8 cellular contexts compared by ENCODE assay signal in the genomic region with DNA sequence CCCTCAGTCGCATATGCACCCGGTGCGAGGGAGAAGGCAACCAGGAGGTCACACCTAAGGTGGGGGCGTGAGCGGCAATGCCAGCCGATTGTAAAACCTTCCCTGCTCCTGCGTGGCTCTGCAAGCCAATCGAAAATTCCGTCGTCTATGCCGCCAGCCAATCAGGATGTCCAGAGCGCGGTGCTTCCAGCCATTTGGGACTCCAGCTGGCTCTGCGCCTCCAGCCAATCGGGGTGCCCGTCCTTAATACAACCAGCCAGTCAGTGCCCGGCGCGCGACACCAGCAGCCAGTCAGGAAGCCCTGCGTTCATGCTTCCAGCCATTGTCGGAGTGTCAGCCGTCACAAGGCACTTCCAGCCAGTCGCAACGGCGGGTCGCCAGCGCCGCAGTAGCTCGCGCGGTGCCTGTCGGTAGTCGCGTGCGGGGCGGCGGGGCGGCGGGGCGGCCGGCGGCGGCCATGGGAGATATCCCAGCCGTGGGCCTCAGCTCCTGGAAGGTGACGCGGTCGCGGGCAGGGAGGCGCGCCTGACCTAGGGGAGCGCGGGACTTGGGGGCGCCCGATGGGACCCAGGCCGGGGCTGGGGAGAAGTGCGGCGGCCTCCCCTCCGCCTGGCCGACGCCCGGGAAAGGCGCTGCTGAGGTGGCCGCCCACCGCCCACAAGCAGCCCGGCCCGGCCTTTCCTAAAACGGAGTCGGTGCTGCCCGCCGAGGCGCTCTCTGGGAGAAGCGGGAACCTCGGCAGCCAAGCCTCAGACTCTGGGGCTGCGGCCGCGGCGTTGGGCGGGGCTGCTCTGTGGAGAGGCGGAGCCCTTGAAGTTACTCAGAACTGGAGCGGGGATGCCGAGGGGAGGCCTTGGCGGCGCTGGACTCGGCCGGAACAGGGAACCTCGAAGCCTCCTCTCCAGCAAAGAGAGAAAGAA. TPM values are rescaled to one million over a fixed set of nuclear protein-coding genes. Genes with fewer than 3 reads are reported as not detected.
DNase-seq lines count a peak whose midpoint lies in the region; ATAC-seq, FAIRE-seq and TF ChIP-seq lines count a peak whose summit lies in the region.

TSS of gene AKR1E2 (plus strand) at position 340 of the 920 bp plus-strand sequence. CDS start at position 458, 118 bp downstream.

- FAIRE-seq in pancreas (lab: Jason Lieb, UNC) (no peak), H54 (lab: Jason Lieb, UNC) (no peak)

- H3K4me3 ChIP-seq in heart left ventricle (peak within 1 kb of the TSS; percentile 33 to 94 (median 71)), pancreas (peak within 1 kb of the TSS; percentile 41 to 74 (median 64)), testis (peak within 1 kb of the TSS; percentile 63 to 87)

- ATAC-seq in HG03457 (IDR thresholded peaks at IDR 0.05; ENCODE audit: unreplicated experiment) (peak; percentile 60), heart left ventricle (peak; percentile 82 to 96 (median 94)), pancreas (peak; percentile 93 to 96 (median 94))

- peak in 1 of 2 donors; percentile 48 for TF ChIP-seq POLR2A in heart left ventricle (IDR thresholded peaks at IDR 0.05)
- TF ChIP-seq POLR2A in testis (IDR thresholded peaks at IDR 0.05): no peak
- no peak for TF ChIP-seq POLR2A in H54 (IDR thresholded peaks at IDR 0.05; ENCODE audit: low read depth, low read length)

- intact Hi-C loops in heart left ventricle (cut with DNase I): loop anchor here in 1 of 10 donors (10.0 kb wide), 1 partner anchor 589 kb away; the partner anchor contains the start of gene NET1
- intact Hi-C loops in pancreas (cut with DNase I): no loop called here
- intact Hi-C loops in testis (cut with DNase I; ENCODE audit: low total_unique reads): no loop called here

- peak; percentile 89 for DNase-seq in ELF-1 (ENCODE audit: low read depth, low spot score)
- peak; percentile 53 to 97 (median 60) for DNase-seq in T-helper 2 cell
- peak in 51 of 56 donors; percentile 11 to 85 (median 65) for DNase-seq in amygdala (lab: John Stamatoyannopoulos, UW)
- DNase-seq in heart left ventricle: peak; percentile 90 to 96 (median 94)
- DNase-seq in pancreas: peak; percentile 80 to 91 (median 86)
- DNase-seq in testis: peak; percentile 96
- DNase-seq in H54 (ENCODE audit: insufficient read length, low spot score): no peak

- H3K36me3 ChIP-seq in heart left ventricle (peaks cover 0 to 5% (median 3%) of the 10 kb centered on the region in 9 donors), pancreas (no peaks in the 10 kb centered on the region), testis (ENCODE audit: low read depth, missing control alignments) (no peaks in the 10 kb centered on the region)

- H3K27me3 ChIP-seq in heart left ventricle (no peaks in the 10 kb centered on the region), pancreas (no peaks in the 10 kb centered on the region), testis (no peaks in the 10 kb centered on the region)

- H3K9me3 ChIP-seq in heart left ventricle: peaks cover 0 to 10% (median 0%) of the 10 kb centered on the region in 12 donors
- no peaks in the 10 kb centered on the region for H3K9me3 ChIP-seq in pancreas
- H3K9me3 ChIP-seq in testis: no peaks in the 10 kb centered on the region

- 7 to 30% (median 17%) methylated on average over 37 to 87 of the region's 87 CpGs for WGBS in heart left ventricle, 4 donors
- 15 to 18% methylated on average over 72 to 87 of the region's 87 CpGs for WGBS in pancreas, 2 donors
- WGBS in testis, 2 donors: 9 to 10% methylated on average over 29 to 78 of the region's 87 CpGs

- TF ChIP-seq CTCF in heart left ventricle (IDR thresholded peaks at IDR 0.05): no peak
- TF ChIP-seq CTCF in pancreas (IDR thresholded peaks at IDR 0.05): no peak
- no peak for TF ChIP-seq CTCF in testis (IDR thresholded peaks at IDR 0.05)

- H3K4me1 ChIP-seq in heart left ventricle (peaks cover 0 to 14% (median 2%) of the 10 kb centered on the region in 12 donors), pancreas (peaks cover 0 to 4% (median 0%) of the 10 kb centered on the region in 3 donors), testis (peaks cover 7% of the 10 kb centered on the region)

- H3K27ac ChIP-seq in heart left ventricle (peak within 1 kb of the TSS; percentile 28 to 97 (median 92)), pancreas (peak within 1 kb of the TSS; percentile 45 to 91 (median 80)), testis (peak within 1 kb of the TSS; percentile 91 to 94)

RNA-seq across cellular contexts. Expression of gene AKR1E2, which starts in this region (rescaled TPM):
- total RNA-seq in heart left ventricle (1 to 10 TPM; 1.6 to 8.0 (median 4.1) TPM), pancreas (10 to 100 TPM in 1 of 6 donors, 1 to 10 TPM in 5; 1.5 to 10.2 (median 2.7) TPM), testis (10 to 100 TPM; 37.0 to 53.0 TPM)
- polyA plus RNA-seq in heart left ventricle (1 to 10 TPM; 1.2 to 1.8 TPM), pancreas (1 to 10 TPM in 1 of 2 donors, under 1 TPM in 1; 0.85 to 1.1 TPM), testis (ENCODE audit: insufficient read depth, low read depth, low replicate concordance) (79.6 TPM)

Comparison
In these comparisons a context has a peak if more than half of its experiments do, and no peak if none do; other contexts are left out.
1. RNA of gene AKR1E2 (polyA plus RNA-seq): 79.6 TPM in testis (single experiment); 1.2 to 1.8 TPM in heart left ventricle and 0.85 to 1.1 TPM in pancreas; every median in the first group is over 10 times any median in the second.
2. Peak in every context shown above with its lines, with median percentiles within 50 percentile points of each other: ATAC-seq, H3K27ac ChIP-seq and H3K4me3 ChIP-seq.